In genomic region chr15:32407904-32408303, GRCh38 we compare ENCODE assay signal across 10 cellular contexts. TPM values are rescaled to one million over a fixed set of nuclear protein-coding genes. Genes with fewer than 3 reads are reported as not detected.
DNase-seq lines count a peak whose midpoint lies in the region; FAIRE-seq and TF ChIP-seq lines count a peak whose summit lies in the region.
"Not testable (repeated sequence)": the region's sequence is repeated elsewhere in the genome, so short reads cannot be mapped to it uniquely, and the experiment has no call there.
"Had no signal": no experiment of that assay in that cellular context is flagged by ENCODE, and none has a peak within 500 bp of the region (broad histone marks: within the 10 kb centered on the region; RNA-seq: fewer than 3 reads in every experiment).

No MANE protein-coding gene starts in this region.

- not testable (repeated sequence) for H3K9me2 ChIP-seq in PC-9 (ENCODE audit: insufficient read depth)

- CTCF ChIA-PET in PC-9 (lab: Charles Lee), result not testable (repeated sequence)

- peak; percentile 85 for FAIRE-seq in kidney (lab: Jason Lieb, UNC)

- H3K9ac ChIP-seq in kidney (ENCODE audit: low read length in 2 of 2), result not testable (repeated sequence)

- not testable (repeated sequence) for H3K27me3 ChIP-seq in PC-9 (ENCODE audit: insufficient read depth, low read depth); transverse colon

- in situ Hi-C loops in astrocyte of the spinal cord (cut with HindIII; ENCODE audit: low sequenced_read_pairs); transverse colon (cut with MboI; ENCODE audit: low pct_ligation_motif_present in 1 of 4, low pct_unique_long_range_greater_than_20kb in 1 of 4, low sequenced_read_pairs in 3 of 4): not testable (repeated sequence)

- not testable (repeated sequence) for H3K9me3 ChIP-seq in PC-9 (ENCODE audit: insufficient read depth, low read depth); kidney (ENCODE audit: control insufficient read depth in 1 of 2, low read length in 2 of 2); transverse colon

- not testable (repeated sequence) for TF ChIP-seq POLR2A in transverse colon (IDR thresholded peaks at IDR 0.05)

- H3K4me1 Mint-ChIP-seq in nephron progenitor cell, result not testable (repeated sequence)

- H3K9me3 Mint-ChIP-seq in nephron progenitor cell, result not testable (repeated sequence)

- intact Hi-C loops in PC-9 (cut with micrococcal nuclease; ENCODE audit: unreplicated experiment); kidney (cut with DNase I); transverse colon (cut with DNase I; ENCODE audit: low total_unique reads): not testable (repeated sequence)

- H3K36me3 ChIP-seq in PC-9 (ENCODE audit: low read depth); kidney (ENCODE audit: control insufficient read depth in 1 of 2, insufficient read depth in 2 of 2, low read length in 2 of 2); transverse colon: not testable (repeated sequence)

- not testable (repeated sequence) for H3K4me2 ChIP-seq in PC-9

- POLR2A ChIA-PET in PC-9 (lab: Charles Lee; ENCODE audit: unreplicated experiment), result not testable (repeated sequence)

- H3K27ac Mint-ChIP-seq in nephron progenitor cell, result not testable (repeated sequence)

- not testable (repeated sequence) for H4K20me1 ChIP-seq in PC-9 (ENCODE audit: insufficient read depth)

- 0% methylated on average over 2 of the region's 3 CpGs; no CpG with 5 or more reads in 1 of the 2 donors for WGBS in transverse colon (ENCODE audit: low coverage in 1 of 2), 2 donors

- BruUV-seq in PC-9 (replicated peaks; lab: Mats Ljungman, UMichigan), result not testable (repeated sequence)

- not testable (repeated sequence) for H3K4me3 ChIP-seq in AG09309 (ENCODE audit: control insufficient read depth, low read depth, low read length); PC-9; astrocyte of the spinal cord (ENCODE audit: low read depth, low read length); epithelial cell of proximal tubule (ENCODE audit: low read depth, low read length); kidney (ENCODE audit: low read length in 2 of 2); transverse colon

- not testable (repeated sequence) for H3F3A ChIP-seq in PC-9 (ENCODE audit: insufficient read depth, low read depth)

- TF ChIP-seq EP300 in transverse colon (IDR thresholded peaks at IDR 0.05; ENCODE audit: low read depth), result not testable (repeated sequence)

- not testable (repeated sequence) for H3K79me2 ChIP-seq in PC-9 (ENCODE audit: low read depth)

- H2AFZ ChIP-seq in PC-9, result not testable (repeated sequence)

- not testable (repeated sequence) for H3K27me3 Mint-ChIP-seq in nephron progenitor cell (ENCODE audit: low read depth, poor library complexity)

- H3K36me3 Mint-ChIP-seq in nephron progenitor cell (ENCODE audit: low read depth), result not testable (repeated sequence)

- not testable (repeated sequence) for DNase-seq in AG09309 (ENCODE audit: low read depth); PC-9; astrocyte of the spinal cord (ENCODE audit: low read depth, low spot score); epithelial cell of proximal tubule (ENCODE audit: low read depth); kidney; nephron progenitor cell; transverse colon

- TF ChIP-seq CTCF in AG09309 (IDR thresholded peaks at IDR 0.05; ENCODE audit: control insufficient read depth, insufficient read depth, low read depth, low read length, missing control alignments) (peak; percentile 9), GM12872 (IDR thresholded peaks at IDR 0.05; ENCODE audit: insufficient read depth, low read depth, low read length) (peak; percentile 20; the same call in 1 of the 3 replicates), PC-9 (conservative IDR thresholded peaks at IDR 0.05) (peak; percentile 34; the same call in 1 of the 2 replicates), astrocyte of the spinal cord (IDR thresholded peaks at IDR 0.05; ENCODE audit: low read depth, low read length) (peak; percentile 3), epithelial cell of proximal tubule (conservative IDR thresholded peaks at IDR 0.05; ENCODE audit: low read depth, low read length) (peak; percentile 15), nephron progenitor cell (IDR thresholded peaks at IDR 0.05) (peak; percentile 32), transverse colon (IDR thresholded peaks at IDR 0.05) (peak in 3 of 5 experiments; percentile 20 to 38 (median 32))
- not testable (repeated sequence) for TF ChIP-seq CTCF in kidney (IDR thresholded peaks at IDR 0.05; ENCODE audit: borderline replicate concordance, extremely low read depth, insufficient read depth)

- not testable (repeated sequence) for H3K27ac ChIP-seq in PC-9; kidney (ENCODE audit: low read depth in 2 of 2, low read length in 2 of 2); transverse colon

- not testable (repeated sequence) for H3K4me3 Mint-ChIP-seq in nephron progenitor cell

- not testable (repeated sequence) for H3K4me1 ChIP-seq in PC-9 (replicated peaks; ENCODE audit: insufficient read depth); kidney (ENCODE audit: control insufficient read depth in 1 of 2, insufficient read depth in 1 of 2, low read depth in 1 of 2, low read length in 2 of 2); transverse colon

RNA-seq across cellular contexts. Expression of gene GOLGA8K, which starts 4.8 kb away (rescaled TPM):
- 0.35 TPM in 1 of 2 replicates, not detected in the other for total RNA-seq in PC-9 (2021)
- total RNA-seq in epithelial cell of proximal tubule, result 0.07 TPM in 1 of 2 replicates, not detected in the other
- 1.6 TPM for total RNA-seq in kidney
- not detected for polyA plus RNA-seq in kidney (ENCODE audit: insufficient read depth, low read depth, low replicate concordance)
- total RNA-seq in transverse colon, result under 1 TPM in 1 of 4 donors, not detected in 3; 0.64 TPM
- polyA plus RNA-seq: fibroblast of lung; naive thymus-derived CD8-positive, alpha-beta T cell had no signal

RNA-seq across cellular contexts. Expression of gene GOLGA8O, which starts 47.5 kb away (rescaled TPM):
- 0.28 and 0.59 TPM in 2 replicates for total RNA-seq in PC-9 (2021)
- total RNA-seq in epithelial cell of proximal tubule, result 0.29 TPM in 1 of 2 replicates, not detected in the other
- 2.5 TPM for total RNA-seq in kidney
- polyA plus RNA-seq in kidney (ENCODE audit: insufficient read depth, low read depth, low replicate concordance), result 0.28 TPM
- 10 to 100 TPM in 1 of 4 donors, 1 to 10 TPM in 1, not detected in 2; 1.5 to 10.9 TPM for total RNA-seq in transverse colon
- polyA plus RNA-seq: naive thymus-derived CD8-positive, alpha-beta T cell had no signal
